Comparison of ENCODE assay signal across 2 cellular contexts in the genomic region with DNA sequence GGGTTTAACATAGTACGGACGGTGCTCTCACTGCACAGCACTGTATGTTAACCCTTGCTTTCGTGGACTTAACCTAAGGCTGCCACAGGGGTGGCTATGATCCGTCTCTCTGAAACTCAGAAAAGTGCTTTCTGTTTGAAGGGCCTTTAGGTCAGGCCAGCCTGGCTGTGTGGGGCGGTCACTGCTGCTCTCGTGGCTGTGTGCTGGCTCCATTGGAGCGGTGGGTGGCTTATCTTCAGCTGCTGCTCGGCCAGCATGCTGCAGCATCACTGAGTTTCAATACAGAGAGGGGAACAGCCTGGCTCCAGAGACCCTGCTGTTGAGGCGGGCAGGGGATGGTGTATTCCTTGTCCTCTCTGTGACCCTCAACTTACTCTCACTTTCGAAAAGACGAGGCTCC.
TF ChIP-seq lines count a peak whose summit lies in the region.

No MANE protein-coding gene starts in this region.

TF ChIP-seq in HepG2, 621 proteins besides CTCF, POLR2A, EP300 and RAD21 (continued from another document):
- TF ChIP-seq GZF1 (CRISPR knock-in tag; IDR thresholded peaks at IDR 0.05) (no peak), ZC3H4 (CRISPR knock-in tag; IDR thresholded peaks at IDR 0.05; ENCODE audit: borderline replicate concordance) (no peak), ZBTB25 (CRISPR knock-in tag; IDR thresholded peaks at IDR 0.05) (no peak), ZSCAN9 (CRISPR knock-in tag; IDR thresholded peaks at IDR 0.05; ENCODE audit: borderline replicate concordance) (no peak), ZNF652 (CRISPR knock-in tag; IDR thresholded peaks at IDR 0.05; ENCODE audit: borderline replicate concordance, low read depth) (peak; percentile 71), ZNF687 (CRISPR knock-in tag; IDR thresholded peaks at IDR 0.05) (peak; percentile 50), RXRB (CRISPR knock-in tag; IDR thresholded peaks at IDR 0.05; ENCODE audit: borderline replicate concordance) (no peak), ZNF331 (CRISPR knock-in tag; IDR thresholded peaks at IDR 0.05) (no peak), REL (CRISPR knock-in tag; conservative IDR thresholded peaks at IDR 0.05) (no peak), ZBTB39 (CRISPR knock-in tag; IDR thresholded peaks at IDR 0.05) (no peak), ZNF543 (CRISPR knock-in tag; IDR thresholded peaks at IDR 0.05) (no peak)

TF ChIP-seq in WTC11, 78 proteins besides CTCF, POLR2A, EP300 and RAD21 (continued from another document):
- no peak for TF ChIP-seq PREB (CRISPR knock-in tag; IDR thresholded peaks at IDR 0.05; ENCODE audit: borderline replicate concordance)
- TF ChIP-seq ZNF416 (CRISPR knock-in tag; IDR thresholded peaks at IDR 0.05) = no peak
- TF ChIP-seq, protein P1, sequence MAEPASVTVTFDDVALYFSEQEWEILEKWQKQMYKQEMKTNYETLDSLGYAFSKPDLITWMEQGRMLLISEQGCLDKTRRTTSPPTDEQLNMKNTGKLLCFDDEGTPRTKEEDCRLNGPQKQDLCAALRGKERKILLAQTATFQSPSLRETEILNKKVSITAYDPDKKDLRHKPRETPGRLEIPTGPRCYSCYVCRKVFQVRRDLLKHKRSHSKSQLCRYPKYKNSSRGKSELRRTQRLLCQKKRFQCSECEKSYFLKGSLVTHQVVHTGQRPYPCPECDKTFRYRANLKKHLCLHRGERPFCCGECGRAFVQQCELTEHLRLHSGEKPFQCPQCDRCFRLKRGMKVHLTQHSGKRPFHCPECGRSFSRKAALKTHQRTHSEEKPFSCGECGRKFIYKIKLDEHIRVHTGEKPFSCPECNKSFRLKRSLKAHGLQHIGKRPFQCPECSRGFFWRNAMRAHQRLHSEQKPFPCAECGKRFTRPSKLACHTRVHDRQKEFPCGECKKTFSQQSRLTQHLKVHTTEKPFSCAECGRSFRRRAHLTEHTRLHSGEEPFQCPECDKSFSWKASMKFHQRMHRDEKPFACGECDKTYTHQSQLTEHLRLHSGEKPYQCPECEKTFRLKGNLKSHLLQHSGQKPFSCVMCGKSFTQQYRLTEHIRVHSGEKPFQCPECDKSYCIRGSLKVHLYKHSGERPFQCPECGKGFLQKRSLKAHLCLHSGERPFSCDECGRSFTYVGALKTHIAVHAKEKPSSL (CRISPR knock-in tag; conservative IDR thresholded peaks at IDR 0.05) = no peak
- TF ChIP-seq, protein P2, sequence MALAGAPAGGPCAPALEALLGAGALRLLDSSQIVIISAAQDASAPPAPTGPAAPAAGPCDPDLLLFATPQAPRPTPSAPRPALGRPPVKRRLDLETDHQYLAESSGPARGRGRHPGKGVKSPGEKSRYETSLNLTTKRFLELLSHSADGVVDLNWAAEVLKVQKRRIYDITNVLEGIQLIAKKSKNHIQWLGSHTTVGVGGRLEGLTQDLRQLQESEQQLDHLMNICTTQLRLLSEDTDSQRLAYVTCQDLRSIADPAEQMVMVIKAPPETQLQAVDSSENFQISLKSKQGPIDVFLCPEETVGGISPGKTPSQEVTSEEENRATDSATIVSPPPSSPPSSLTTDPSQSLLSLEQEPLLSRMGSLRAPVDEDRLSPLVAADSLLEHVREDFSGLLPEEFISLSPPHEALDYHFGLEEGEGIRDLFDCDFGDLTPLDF (CRISPR knock-in tag; IDR thresholded peaks at IDR 0.05) = no peak
- TF ChIP-seq SMAD4 (CRISPR knock-in tag; IDR thresholded peaks at IDR 0.05) = no peak
- TF ChIP-seq PRRX2 (CRISPR knock-in tag; IDR thresholded peaks at IDR 0.05) = no peak
- TF ChIP-seq FOXP1 (CRISPR knock-in tag; IDR thresholded peaks at IDR 0.05; ENCODE audit: borderline replicate concordance) = no peak
